ENCODE assay signal across 6 cellular contexts in genomic region chr21:20343186-20343585, GRCh38.
"Had no signal": no experiment of that assay in that cellular context is flagged by ENCODE, and none has a peak within 500 bp of the region (broad histone marks: within the 10 kb centered on the region; RNA-seq: fewer than 3 reads in every experiment).

No MANE protein-coding gene starts in this region.

- H3K4me3 ChIP-seq: K562 had no signal

- ATAC-seq: HepG2, K562 had no signal

- H3K27ac ChIP-seq: HL-60 had no signal

- DNase-seq: IMR-90, KBM-7, KG1 had no signal
